In genomic region chr20:4130404-4131189, GRCh38 we compare ENCODE assay signal across 9 cellular contexts. TPM values are rescaled to one million over a fixed set of nuclear protein-coding genes. Genes with fewer than 3 reads are reported as not detected.
DNase-seq lines count a peak whose midpoint lies in the region; ATAC-seq and TF ChIP-seq lines count a peak whose summit lies in the region.
"Had no signal": no experiment of that assay in that cellular context is flagged by ENCODE, and none has a peak within 500 bp of the region (broad histone marks: within the 10 kb centered on the region; RNA-seq: fewer than 3 reads in every experiment).

No MANE protein-coding gene starts in this region.

- ATAC-seq in HCT116, result 0 out of 2 replicates have a peak, but pooled peaks have one; percentile 11
- no peak for ATAC-seq in GM19452 (IDR thresholded peaks at IDR 0.05; ENCODE audit: unreplicated experiment)

- H3K4me2 ChIP-seq in HCT116 (ENCODE audit: low read length), result peak overlapping the region; percentile 68

- DNase-seq in HCT116 (ENCODE audit: low read depth, low spot score) (no peak), RPMI8226 (peak; percentile 27), adipocyte (ENCODE audit: low read depth) (peak; percentile 25), HT-29 (ENCODE audit: low spot score) (no peak), NCI-H2107 (lab: John Stamatoyannopoulos, UW) (no peak), NCI-H1092 treated with DMSO at 0.1 percent for 48 hours (lab: John Stamatoyannopoulos, UW) (no peak)
- DNase-seq in stimulated activated CD4-positive, alpha-beta T cell treated with anti-CD3 and anti-CD28 coated beads, Interleukin-2, amount 100 ng/mL, for 4 hours (ENCODE audit: low read depth), result peak; percentile 18
- DNase-seq: SJCRH30 had no signal

- H3K27ac ChIP-seq in HCT116 (ENCODE audit: low read depth, low read length), result peak overlapping the region; percentile 34; the same call in 1 of the 2 replicates
- H3K27ac ChIP-seq: SJCRH30 had no signal

- no peaks in the 10 kb centered on the region for H4K20me1 ChIP-seq in HCT116 (ENCODE audit: insufficient read depth)

- H3K9ac ChIP-seq in HCT116 (ENCODE audit: low read length), result no peak overlapping the region
- H3K9ac ChIP-seq in adipocyte (ENCODE audit: low read length), result no peak overlapping the region

- H3K79me2 ChIP-seq in HCT116 (ENCODE audit: insufficient read depth, low read length), result no peaks in the 10 kb centered on the region

- peak overlapping the region; percentile 81 for H2AFZ ChIP-seq in HCT116 (ENCODE audit: low read depth, low read length, poor library complexity, severe bottlenecking)

- peaks cover 42 to 65% of the 10 kb centered on the region in 2 experiments for H3K4me1 ChIP-seq in HCT116 (ENCODE audit: control insufficient read depth in 1 of 2, insufficient read depth in 2 of 2, low read length in 2 of 2)
- peaks cover 22% of the 10 kb centered on the region for H3K4me1 ChIP-seq in adipocyte (ENCODE audit: control insufficient read depth, insufficient read depth, low read length)

- RAD21 ChIA-PET in HCT116 (lab: Charles Lee; ENCODE audit: low non-redundant PET in 1 of 2, low total read pairs in 2 of 2, uncharacterized antibody in 2 of 2, unreplicated experiment in 2 of 2), result no interaction called here

- no TSS peak for BruUV-seq in HCT116 (replicated peaks; lab: Mats Ljungman, UMichigan)

- no peaks in the 10 kb centered on the region for H3K9me2 ChIP-seq in HCT116 (ENCODE audit: insufficient read depth)

- H3K36me3 ChIP-seq in HCT116 (ENCODE audit: control insufficient read depth in 1 of 2, insufficient read depth in 2 of 2, low read length in 2 of 2) (no peaks in the 10 kb centered on the region), adipocyte (ENCODE audit: control insufficient read depth, insufficient read depth, low read length, severe bottlenecking) (no peaks in the 10 kb centered on the region)
- H3K36me3 ChIP-seq: SJCRH30 had no signal

- no peak for TF ChIP-seq RAD21 in HCT116 (IDR thresholded peaks at IDR 0.05; ENCODE audit: low read depth)

- no peaks in the 10 kb centered on the region for H3K27me3 ChIP-seq in HCT116 (ENCODE audit: insufficient read depth, low read length)
- H3K27me3 ChIP-seq in adipocyte (replicated peaks; ENCODE audit: control insufficient read depth, insufficient read depth, low read length), result no peaks in the 10 kb centered on the region
- H3K27me3 ChIP-seq: SJCRH30 had no signal

- TF ChIP-seq POLR2A in HCT116 (IDR thresholded peaks at IDR 0.05; ENCODE audit: borderline replicate concordance, extremely low read depth, insufficient read depth, insufficient read length), result no peak

- POLR2A ChIA-PET in HCT116 (lab: Charles Lee), result no interaction called here

- no peak for TF ChIP-seq CTCF in HCT116 (IDR thresholded peaks at IDR 0.05 in 2 of 3, conservative IDR thresholded peaks at IDR 0.05 in 1 of 3; ENCODE audit: borderline replicate concordance in 1 of 3, insufficient read depth in 1 of 3, low read depth in 2 of 3, low read length in 2 of 3)

- H3K9me3 ChIP-seq in HCT116 (ENCODE audit: control insufficient read depth in 1 of 2, insufficient read depth in 1 of 2, low read depth in 1 of 2, low read length in 2 of 2), result no peaks in the 10 kb centered on the region
- H3K9me3 ChIP-seq in adipocyte (ENCODE audit: control insufficient read depth, low read length), result no peaks in the 10 kb centered on the region
- H3K9me3 ChIP-seq: SJCRH30 had no signal

- intact Hi-C loops in HCT116 (cut with micrococcal nuclease), result no loop called here

- CTCF ChIA-PET in HCT116 (lab: Charles Lee), result interaction anchor here (0.8 kb wide), 1 partner anchor 46 kb away, joined by 4 read pairs; no protein-coding TSS in a partner anchor

- H3K4me3 ChIP-seq in HCT116 (replicated peaks in 1 of 2; ENCODE audit: low read depth in 1 of 2, low read length in 2 of 2), result no peak overlapping the region
- H3K4me3 ChIP-seq in adipocyte (ENCODE audit: low read length), result no peak overlapping the region
- H3K4me3 ChIP-seq: SJCRH30 had no signal

TF ChIP-seq in HCT116, 20 proteins besides CTCF, POLR2A, EP300 and RAD21:
- peak; percentile 49 for TF ChIP-seq FOSL1 (IDR thresholded peaks at IDR 0.05; ENCODE audit: low read depth)
- TF ChIP-seq, protein P1, sequence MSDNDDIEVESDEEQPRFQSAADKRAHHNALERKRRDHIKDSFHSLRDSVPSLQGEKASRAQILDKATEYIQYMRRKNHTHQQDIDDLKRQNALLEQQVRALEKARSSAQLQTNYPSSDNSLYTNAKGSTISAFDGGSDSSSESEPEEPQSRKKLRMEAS (IDR thresholded peaks at IDR 0.05), result peak; percentile 42; the same call in 1 of the 2 replicates
- TF ChIP-seq SIN3A (IDR thresholded peaks at IDR 0.05; ENCODE audit: low read depth), result 0 out of 2 replicates have a peak, but pooled peaks have one; percentile 16
- peak; percentile 54 for TF ChIP-seq SP1 (IDR thresholded peaks at IDR 0.05; ENCODE audit: low read depth)
- TF ChIP-seq POLR2AphosphoS5 (IDR thresholded peaks at IDR 0.05; ENCODE audit: low read depth, low read length), result no peak
- peak; percentile 47 for TF ChIP-seq JUND (IDR thresholded peaks at IDR 0.05)
- no peak for TF ChIP-seq EZH2phosphoT487 (IDR thresholded peaks at IDR 0.05; ENCODE audit: borderline replicate concordance)
- TF ChIP-seq EGR1 (IDR thresholded peaks at IDR 0.05; ENCODE audit: low read depth), result peak; percentile 19; the same call in 1 of the 2 replicates
- TF ChIP-seq CEBPB (IDR thresholded peaks at IDR 0.05; ENCODE audit: low read depth), result peak; percentile 54; the same call in 1 of the 2 replicates

RNA-seq across cellular contexts. Expression of gene SMOX, which starts 18.0 kb away (rescaled TPM):
- total RNA-seq in HCT116 (2021; ENCODE audit: unreplicated experiment), result 40.1 TPM
- 75.8 and 81.2 TPM in 2 replicates for polyA plus RNA-seq in HCT116 (2012)
- 28.1 and 31.0 TPM in 2 replicates for total RNA-seq in HT-29 (2014; rRNA removed; shearing (Covaris generic))

Comparison
In these comparisons a context has a peak if more than half of its experiments do, and no peak if none do; other contexts are left out.
1. DNase-seq: peak in RPMI8226 (single experiment), adipocyte (single experiment) and stimulated activated CD4-positive, alpha-beta T cell treated with anti-CD3 and anti-CD28 coated beads, Interleukin-2, amount 100 ng/mL, for 4 hours (single experiment); none in HCT116 (single experiment), HT-29 (single experiment), NCI-H2107 (single experiment) and NCI-H1092 treated with DMSO at 0.1 percent for 48 hours (single experiment).